In the genomic region with DNA sequence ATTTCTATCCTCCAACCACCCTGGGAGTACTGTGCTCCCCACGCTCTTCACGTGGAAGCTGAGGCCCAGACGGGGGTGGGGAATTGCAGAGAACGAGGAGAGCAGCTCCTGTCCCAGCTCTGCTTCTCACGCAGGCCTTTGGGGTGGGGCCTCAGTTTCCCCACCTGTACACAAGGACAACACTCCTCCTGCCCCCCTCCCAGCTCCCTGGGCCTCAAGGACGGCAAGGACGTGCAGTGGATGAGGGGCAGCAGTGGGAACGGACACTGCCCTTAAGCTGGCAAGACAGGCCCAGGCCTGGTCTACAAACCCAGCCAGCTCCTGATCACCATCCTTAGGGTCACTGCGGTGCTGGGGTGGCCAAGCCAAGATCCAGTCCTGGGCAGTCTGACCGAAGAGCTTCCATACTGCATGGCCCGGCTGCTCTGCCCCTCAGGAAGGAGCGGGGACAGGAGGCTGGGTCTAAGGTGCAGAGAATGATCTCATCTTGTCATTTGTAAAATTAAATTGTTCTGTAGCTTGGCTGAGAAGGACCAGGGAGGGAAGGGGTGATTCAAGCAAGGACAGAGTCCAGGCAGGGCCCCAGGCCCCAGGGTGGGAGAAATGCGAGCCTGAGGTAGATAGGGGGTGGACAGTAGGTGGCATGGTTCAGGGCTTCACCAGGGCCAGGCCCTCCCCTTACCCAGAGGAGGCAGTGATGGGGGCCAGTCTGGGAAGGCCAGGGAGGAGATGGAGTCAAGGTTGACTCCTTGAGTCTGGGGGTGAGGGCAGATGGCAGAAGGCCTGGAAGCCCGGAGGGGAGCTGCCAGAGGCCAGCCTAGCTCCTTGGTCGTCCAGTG, we compare ENCODE assay signal across 15 cellular contexts. TPM values are rescaled to one million over a fixed set of nuclear protein-coding genes. Genes with fewer than 3 reads are reported as not detected.
A peak's percentile ranks its signal among the peaks of the same experiment; 100 is the strongest.
DNase-seq lines count a peak whose midpoint lies in the region; ATAC-seq, FAIRE-seq and TF ChIP-seq lines count a peak whose summit lies in the region.
"Had no signal": no experiment of that assay in that cellular context is flagged by ENCODE, and none has a peak within 500 bp of the region (broad histone marks: within the 10 kb centered on the region; RNA-seq: fewer than 3 reads in every experiment).

No MANE protein-coding gene starts in this region.

- peaks cover 3% of the 10 kb centered on the region for H3K4me1 Mint-ChIP-seq in activated CD8-positive, alpha-beta T cell treated with anti-CD3 and anti-CD28 coated beads for 36 hours (ENCODE audit: low read depth)

- FAIRE-seq in kidney (lab: Jason Lieb, UNC): no peak
- FAIRE-seq: frontal cortex had no signal

- POLR2A ChIA-PET in activated CD8-positive, alpha-beta T cell treated with anti-CD3 and anti-CD28 coated beads for 36 hours (lab: Charles Lee): interaction anchor here (0.5 to 3.0 kb wide), 8 partner anchors 8 to 294 kb away, joined by 3 to 24 read pairs (median 3); a partner anchor contains a TSS

- H3K27me3 ChIP-seq in left ventricle myocardium inferior (ENCODE audit: low read depth) (no peaks in the 10 kb centered on the region), suprapubic skin (no peaks in the 10 kb centered on the region)

- H3K9ac ChIP-seq in kidney (ENCODE audit: low read length in 2 of 2): no peak overlapping the region

- no peaks in the 10 kb centered on the region for H3K36me3 ChIP-seq in left ventricle myocardium inferior
- H3K36me3 ChIP-seq in kidney (ENCODE audit: control insufficient read depth in 1 of 2, insufficient read depth in 2 of 2, low read length in 2 of 2): no peaks in the 10 kb centered on the region
- no peaks in the 10 kb centered on the region for H3K36me3 ChIP-seq in suprapubic skin

- ATAC-seq in Right ventricle myocardium superior (ENCODE audit: poor library complexity) (no peak), HG03442 (IDR thresholded peaks at IDR 0.05; ENCODE audit: unreplicated experiment) (no peak)
- no peak for ATAC-seq in activated CD8-positive, alpha-beta T cell treated with anti-CD3 and anti-CD28 coated beads for 36 hours

- no peak overlapping the region for H3K27ac ChIP-seq in left ventricle myocardium inferior (replicated peaks)
- H3K27ac ChIP-seq in kidney (ENCODE audit: low read depth in 2 of 2, low read length in 2 of 2): no peak overlapping the region
- no peak overlapping the region for H3K27ac ChIP-seq in suprapubic skin

- TF ChIP-seq EP300 in suprapubic skin (IDR thresholded peaks at IDR 0.05): no peak

- TF ChIP-seq POLR2A in suprapubic skin (IDR thresholded peaks at IDR 0.05): no peak

- CTCF ChIA-PET in activated CD8-positive, alpha-beta T cell treated with anti-CD3 and anti-CD28 coated beads for 36 hours (lab: Charles Lee): interaction anchor here (0.8 to 3.6 kb wide), 7 partner anchors 8 to 106 kb away, joined by 3 to 30 read pairs (median 3); a partner anchor contains a TSS

- TF ChIP-seq CTCF in left ventricle myocardium inferior (IDR thresholded peaks at IDR 0.05; ENCODE audit: borderline replicate concordance) (no peak), kidney (IDR thresholded peaks at IDR 0.05; ENCODE audit: borderline replicate concordance, extremely low read depth, insufficient read depth) (no peak), suprapubic skin (IDR thresholded peaks at IDR 0.05) (no peak)
- TF ChIP-seq CTCF in activated CD8-positive, alpha-beta T cell treated with anti-CD3 and anti-CD28 coated beads for 36 hours (IDR thresholded peaks at IDR 0.05): no peak

- H3K4me3 Mint-ChIP-seq in activated CD8-positive, alpha-beta T cell treated with anti-CD3 and anti-CD28 coated beads for 36 hours: peak overlapping the region; percentile 49

- DNase-seq in Right ventricle myocardium superior (peak; percentile 39), left ventricle myocardium inferior (no peak), kidney (peak; percentile 70), suprapubic skin (ENCODE audit: low spot score in 2 of 2) (peak; percentile 59 to 77), NCI-H2081 treated with DMSO at 0.1 percent for 48 hours (lab: John Stamatoyannopoulos, UW) (no peak), ureter (ENCODE audit: low spot score) (no peak)
- DNase-seq in activated CD8-positive, alpha-beta T cell treated with anti-CD3 and anti-CD28 coated beads for 36 hours: no peak
- DNase-seq: C1 segment of cervical spinal cord, KG1, kidney glomerular epithelial cell, NCI-H1694 treated with DMSO at 0.1 percent for 48 hours, NCI-H748 treated with DMSO at 0.1 percent for 48 hours, occipital lobe had no signal

- H3K4me3 ChIP-seq in left ventricle myocardium inferior (no peak overlapping the region), kidney (ENCODE audit: low read length in 2 of 2) (no peak overlapping the region), suprapubic skin (no peak overlapping the region)

- H3K27ac Mint-ChIP-seq in activated CD8-positive, alpha-beta T cell treated with anti-CD3 and anti-CD28 coated beads for 36 hours: peak overlapping the region; percentile 50

- no peaks in the 10 kb centered on the region for H3K36me3 Mint-ChIP-seq in activated CD8-positive, alpha-beta T cell treated with anti-CD3 and anti-CD28 coated beads for 36 hours (ENCODE audit: low read depth)

- H3K9me3 ChIP-seq in left ventricle myocardium inferior (replicated peaks) (no peaks in the 10 kb centered on the region), kidney (ENCODE audit: control insufficient read depth in 1 of 2, low read length in 2 of 2) (no peaks in the 10 kb centered on the region), suprapubic skin (no peaks in the 10 kb centered on the region)

- intact Hi-C loops in Right ventricle myocardium superior (cut with DNase I): loop anchor here (5.0 kb wide), 1 partner anchor 103 kb away; no protein-coding TSS in a partner anchor
- intact Hi-C loops in left ventricle myocardium inferior (cut with micrococcal nuclease): no loop called here
- intact Hi-C loops in activated CD8-positive, alpha-beta T cell treated with anti-CD3 and anti-CD28 coated beads for 36 hours (cut with micrococcal nuclease): no loop called here
- intact Hi-C loops in kidney (cut with DNase I): no loop called here

- no peaks in the 10 kb centered on the region for H3K9me3 Mint-ChIP-seq in activated CD8-positive, alpha-beta T cell treated with anti-CD3 and anti-CD28 coated beads for 36 hours

- peaks cover 27% of the 10 kb centered on the region for H3K4me1 ChIP-seq in left ventricle myocardium inferior
- peaks cover 0 to 11% of the 10 kb centered on the region in 2 donors for H3K4me1 ChIP-seq in kidney (ENCODE audit: control insufficient read depth in 1 of 2, insufficient read depth in 1 of 2, low read depth in 1 of 2, low read length in 2 of 2)
- peaks cover 16% of the 10 kb centered on the region for H3K4me1 ChIP-seq in suprapubic skin

- WGBS in suprapubic skin: 95% methylated on average over 10 of the region's 15 CpGs

- peaks cover 3% of the 10 kb centered on the region for H3K27me3 Mint-ChIP-seq in activated CD8-positive, alpha-beta T cell treated with anti-CD3 and anti-CD28 coated beads for 36 hours

RNA-seq across cellular contexts. Expression of a gene that starts 1.3 kb away (rescaled TPM):
- total RNA-seq in Right ventricle myocardium superior (1.5 TPM), left ventricle myocardium inferior (2.4 TPM), kidney (22.6 TPM), suprapubic skin (10 to 100 TPM in 2 of 4 donors, 1 to 10 TPM in 2; 6.3 to 10.9 (median 9.1) TPM), ureter (17.3 TPM)
- under 1 TPM; 0.47 to 0.67 TPM for total RNA-seq in activated CD8-positive, alpha-beta T cell treated with anti-CD3 and anti-CD28 coated beads for 36 hours
- 13.2 TPM for polyA plus RNA-seq in kidney (ENCODE audit: insufficient read depth, low read depth, low replicate concordance)

RNA-seq across cellular contexts. Expression of a gene that starts 6.1 kb away (rescaled TPM):
- total RNA-seq in Right ventricle myocardium superior (2.6 TPM), left ventricle myocardium inferior (2.5 TPM), kidney (72.0 TPM), suprapubic skin (100 to 1,000 TPM; 829 to 975 (median 858) TPM), ureter (34.5 TPM)
- under 1 TPM in 1 of 2 experiments, not detected in 1; 0.02 TPM for total RNA-seq in activated CD8-positive, alpha-beta T cell treated with anti-CD3 and anti-CD28 coated beads for 36 hours
- 1.1 TPM for polyA plus RNA-seq in kidney (ENCODE audit: insufficient read depth, low read depth, low replicate concordance)

RNA-seq across cellular contexts. Expression of a gene that starts 36.6 kb away (rescaled TPM):
- 1.6 TPM for total RNA-seq in Right ventricle myocardium superior
- total RNA-seq in left ventricle myocardium inferior: 2.0 TPM
- 10 to 100 TPM; 59.4 to 63.5 TPM for total RNA-seq in activated CD8-positive, alpha-beta T cell treated with anti-CD3 and anti-CD28 coated beads for 36 hours
- total RNA-seq in kidney: 6.3 TPM
- polyA plus RNA-seq in kidney (ENCODE audit: insufficient read depth, low read depth, low replicate concordance): 4.1 TPM
- 10 to 100 TPM; 27.7 to 38.6 (median 35.8) TPM for total RNA-seq in suprapubic skin
- 8.1 TPM for total RNA-seq in ureter

RNA-seq across cellular contexts. Expression of a gene that starts 59.6 kb away (rescaled TPM):
- 0.13 TPM for total RNA-seq in Right ventricle myocardium superior
- 0.44 TPM for total RNA-seq in left ventricle myocardium inferior
- not detected for total RNA-seq in activated CD8-positive, alpha-beta T cell treated with anti-CD3 and anti-CD28 coated beads for 36 hours
- total RNA-seq in kidney: 3.2 TPM
- not detected for polyA plus RNA-seq in kidney (ENCODE audit: insufficient read depth, low read depth, low replicate concordance)
- total RNA-seq in suprapubic skin: under 1 TPM in 1 of 4 donors, not detected in 3; 0.16 TPM
- 2.6 TPM for total RNA-seq in ureter

Comparison
In these comparisons a context has a peak if more than half of its experiments do, and no peak if none do; other contexts are left out.
1. DNase-seq: peak in Right ventricle myocardium superior (single experiment), kidney (single experiment) and suprapubic skin (2 of 2); none in left ventricle myocardium inferior (single experiment), activated CD8-positive, alpha-beta T cell treated with anti-CD3 and anti-CD28 coated beads for 36 hours (single experiment), NCI-H2081 treated with DMSO at 0.1 percent for 48 hours (single experiment) and ureter (single experiment).
2. RNA of a gene that starts 6.1 kb away (total RNA-seq): 829 to 975 TPM in suprapubic skin; 72.0 TPM in kidney (single experiment), 34.5 TPM in ureter (single experiment), 2.6 TPM in Right ventricle myocardium superior (single experiment), 2.5 TPM in left ventricle myocardium inferior (single experiment) and 0.02 TPM in activated CD8-positive, alpha-beta T cell treated with anti-CD3 and anti-CD28 coated beads for 36 hours; every median in the first group is over 10 times any median in the second.